Comparison of ENCODE assay signal across 8 cellular contexts in the genomic region with DNA sequence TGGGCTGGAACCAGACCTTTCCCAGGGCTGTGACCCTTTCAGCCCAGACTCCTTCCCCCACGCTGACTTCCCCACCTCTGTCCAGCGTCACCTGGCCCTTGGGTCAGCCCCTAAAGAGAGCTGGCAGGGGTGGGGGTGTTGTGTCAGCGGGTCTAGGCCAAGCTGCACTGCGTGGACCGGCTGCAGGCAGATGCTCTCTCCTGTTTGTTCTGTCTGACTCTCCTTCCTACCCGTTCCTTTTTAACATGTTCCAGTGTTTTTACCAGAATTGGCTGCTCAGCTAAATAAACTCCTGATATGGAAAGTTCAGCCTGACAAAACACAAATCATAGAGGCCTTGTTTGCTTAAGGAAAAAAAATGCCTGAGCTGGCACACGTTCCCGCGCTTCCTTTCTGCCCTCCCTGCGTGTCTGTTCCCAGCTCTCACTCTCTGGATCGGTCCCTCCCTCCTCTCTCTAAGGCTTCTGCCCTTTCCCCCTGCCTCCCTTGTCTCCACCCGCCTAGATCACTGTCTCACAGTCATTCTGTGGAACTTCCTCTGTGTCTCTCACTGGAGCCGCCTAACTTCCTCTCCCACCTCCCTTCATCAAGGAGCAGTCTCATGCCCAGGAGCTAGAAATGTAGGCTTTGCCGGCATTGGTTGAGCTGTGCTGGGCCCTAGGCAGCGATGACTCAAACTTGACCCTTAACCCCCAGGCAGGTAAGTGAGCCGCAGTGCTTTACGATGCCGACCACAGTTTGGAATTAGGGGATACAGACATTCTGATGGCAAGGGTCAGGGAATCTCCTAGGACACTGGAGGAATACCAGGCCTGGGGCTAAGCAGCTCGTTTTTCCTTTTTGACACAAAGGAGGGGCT. TPM values are rescaled to one million over a fixed set of nuclear protein-coding genes. Genes with fewer than 3 reads are reported as not detected.
DNase-seq lines count a peak whose midpoint lies in the region; ATAC-seq and TF ChIP-seq lines count a peak whose summit lies in the region.

No MANE protein-coding gene starts in this region.

- H3K4me3 ChIP-seq in BLaER1 (no peak overlapping the region; the same call in 1 of the 2 replicates), heart left ventricle (peak overlapping the region in 5 of 12 donors; percentile 0 to 32 (median 25))

- H3K4me1 ChIP-seq in BLaER1 (peaks cover 63% of the 10 kb centered on the region), heart left ventricle (peaks cover 0 to 50% (median 34%) of the 10 kb centered on the region in 12 donors)

- TF ChIP-seq CTCF in VCaP (conservative IDR thresholded peaks at IDR 0.05), result no peak
- TF ChIP-seq CTCF in heart left ventricle (IDR thresholded peaks at IDR 0.05), result no peak

- peak; percentile 19 to 77 (median 62) for ATAC-seq in heart left ventricle
- no peak for ATAC-seq in activated CD4-positive, CD25-positive, alpha-beta regulatory T cell treated with anti-CD3 and anti-CD28 coated beads, Interleukin-2, amount 50 U/mL, for 24 hours

- TF ChIP-seq POLR2A in heart left ventricle (IDR thresholded peaks at IDR 0.05), result no peak

- no peaks in the 10 kb centered on the region for H3K27me3 ChIP-seq in BLaER1
- H3K27me3 ChIP-seq in heart left ventricle, result no peaks in the 10 kb centered on the region

- H3K9me3 ChIP-seq in BLaER1, result no peaks in the 10 kb centered on the region
- H3K9me3 ChIP-seq in heart left ventricle, result no peaks in the 10 kb centered on the region

- peaks cover 42% of the 10 kb centered on the region for H3K36me3 ChIP-seq in BLaER1
- peaks cover 0 to 26% (median 0%) of the 10 kb centered on the region in 9 donors for H3K36me3 ChIP-seq in heart left ventricle

- H3K27ac ChIP-seq in BLaER1 (peak overlapping the region; percentile 73), VCaP (peak overlapping the region; percentile 95), heart left ventricle (peak overlapping the region; percentile 17 to 89 (median 76))

- H3K9ac ChIP-seq in BLaER1, result peak overlapping the region; percentile 63

- peak; percentile 74 for DNase-seq in LoVo (ENCODE audit: low spot score)
- peak in 4 of 5 donors; percentile 46 to 72 (median 62) for DNase-seq in heart left ventricle
- DNase-seq in pulmonary artery endothelial cell (ENCODE audit: low read depth, low spot score), result peak; percentile 71
- DNase-seq in cerebellum (ENCODE audit: low spot score), result no peak
- DNase-seq in mesenteric fat pad (ENCODE audit: low spot score), result no peak

- intact Hi-C loops in heart left ventricle (cut with DNase I), result loop anchor here in 3 of 10 donors (5.0 to 10.0 kb wide), 2 partner anchors 44 to 1178 kb away; no protein-coding TSS in a partner anchor

- peak overlapping the region; percentile 93 for H3K4me2 ChIP-seq in BLaER1

- peaks cover 45% of the 10 kb centered on the region for H4K20me1 ChIP-seq in BLaER1

- 46 to 58% (median 48%) methylated on average over 19 of the region's 19 CpGs for WGBS in heart left ventricle, 4 donors

RNA-seq across cellular contexts. Expression of a gene that starts 15.5 kb away (rescaled TPM):
- total RNA-seq in heart left ventricle, result 10 to 100 TPM; 14.3 to 39.6 (median 22.7) TPM
- 10 to 100 TPM; 19.8 to 31.7 TPM for polyA plus RNA-seq in heart left ventricle
- total RNA-seq in pulmonary artery endothelial cell, result 16.5 and 21.6 TPM in 2 replicates
- 18.9 TPM for total RNA-seq in cerebellum
- 68.4 TPM for total RNA-seq in mesenteric fat pad

RNA-seq across cellular contexts. Expression of a gene that starts 41.4 kb away (rescaled TPM):
- total RNA-seq in heart left ventricle (10 to 100 TPM; 11.4 to 22.1 (median 14.3) TPM), pulmonary artery endothelial cell (7.7 and 8.2 TPM in 2 replicates), cerebellum (38.5 TPM), mesenteric fat pad (3.2 TPM)
- polyA plus RNA-seq in heart left ventricle, result 10 to 100 TPM in 1 of 2 donors, 1 to 10 TPM in 1; 4.0 to 14.4 TPM

Comparison
In these comparisons a context has a peak if more than half of its experiments do, and no peak if none do; other contexts are left out.
1. DNase-seq: peak in LoVo (single experiment), heart left ventricle (4 of 5) and pulmonary artery endothelial cell (single experiment); none in cerebellum (single experiment) and mesenteric fat pad (single experiment).
2. ATAC-seq: peak in heart left ventricle (4 of 4); none in activated CD4-positive, CD25-positive, alpha-beta regulatory T cell treated with anti-CD3 and anti-CD28 coated beads, Interleukin-2, amount 50 U/mL, for 24 hours (0 of 2).
3. Peak in every context shown above with its lines, with median percentiles within 50 percentile points of each other: H3K27ac ChIP-seq.